7 cellular contexts compared by ENCODE assay signal in genomic region chr4:13548059-13548983, GRCh38. TPM values are rescaled to one million over a fixed set of nuclear protein-coding genes. Genes with fewer than 3 reads are reported as not detected.
DNase-seq lines count a peak whose midpoint lies in the region; ATAC-seq and TF ChIP-seq lines count a peak whose summit lies in the region.

No MANE protein-coding gene starts in this region.

- no peak overlapping the region for H3K56ac ChIP-seq in IMR-90 (ENCODE audit: extremely low read depth, insufficient read depth, low read length)

- in situ Hi-C loops in IMR-90 (cut with MboI; ENCODE audit: low sequenced_read_pairs), result loop anchor here (5.0 kb wide), 2 partner anchors 696 to 816 kb away; no protein-coding TSS in a partner anchor

- peaks cover 14 to 34% (median 20%) of the 10 kb centered on the region in 5 experiments for H3K9me3 Mint-ChIP-seq in brain

- H3K4me1 Mint-ChIP-seq in brain, result peaks cover 31% of the 10 kb centered on the region

- H3K4me3 ChIP-seq in GM12864 (ENCODE audit: low read depth, low read length) (peak overlapping the region; percentile 51), IMR-90 (ENCODE audit: insufficient read depth, low read depth, low read length) (no peak overlapping the region), ovary (peak overlapping the region; percentile 30)

- peaks cover 5% of the 10 kb centered on the region for H4K20me1 ChIP-seq in IMR-90 (ENCODE audit: insufficient read depth, low read length)

- H2AFZ ChIP-seq in IMR-90 (replicated peaks; ENCODE audit: low read length, poor library complexity), result peak overlapping the region; percentile 95

- H3K27me3 Mint-ChIP-seq in brain, result peaks cover 97% of the 10 kb centered on the region

- no peak overlapping the region for H3K18ac ChIP-seq in IMR-90 (ENCODE audit: low read depth, low read length)

- no peak overlapping the region for H4K91ac ChIP-seq in IMR-90 (ENCODE audit: insufficient read depth, low read depth, low read length)

- H4K5ac ChIP-seq in IMR-90 (ENCODE audit: low read depth, low read length), result no peak overlapping the region

- H3K9ac ChIP-seq in IMR-90 (ENCODE audit: low read depth, low read length), result no peak overlapping the region

- CTCF ChIA-PET in IMR-90 (lab: Yijun Ruan, JAX), result interaction anchor here (0.7 to 2.0 kb wide), 2 partner anchors 23 to 695 kb away, joined by 3 to 7 read pairs; no protein-coding TSS in a partner anchor

- H4K8ac ChIP-seq in IMR-90 (ENCODE audit: low read depth in 2 of 2, low read length in 2 of 2), result no peak overlapping the region

- no peak for TF ChIP-seq RAD21 in IMR-90 (IDR thresholded peaks at IDR 0.05; ENCODE audit: low read length)

- no peak for TF ChIP-seq EP300 in ovary (IDR thresholded peaks at IDR 0.05)

- dilution Hi-C loops in IMR-90 (cut with HindIII; ENCODE audit: low sequenced_read_pairs, unreplicated experiment), result no loop called here

- peaks cover 10% of the 10 kb centered on the region for H3K9me3 ChIP-seq in IMR-90 (ENCODE audit: control insufficient read depth, insufficient read depth, low read length)
- no peaks in the 10 kb centered on the region for H3K9me3 ChIP-seq in ovary

- H3K23ac ChIP-seq in IMR-90 (ENCODE audit: low read depth, low read length), result no peak overlapping the region

- H3K4ac ChIP-seq in IMR-90 (ENCODE audit: low read depth, low read length), result no peak overlapping the region

- ATAC-seq in IMR-90 (ENCODE audit: low read depth) (no peak), GM18873 (IDR thresholded peaks at IDR 0.05; ENCODE audit: low FRiP score, unreplicated experiment) (no peak)

- no peak overlapping the region for H3K4me2 ChIP-seq in IMR-90 (ENCODE audit: low read depth, low read length)

- TF ChIP-seq CTCF in GM12864 (IDR thresholded peaks at IDR 0.05; ENCODE audit: low read depth, low read length, missing control alignments), result no peak
- TF ChIP-seq CTCF in IMR-90 (conservative IDR thresholded peaks at IDR 0.05; ENCODE audit: low read depth, low read length), result no peak
- TF ChIP-seq CTCF in brain (conservative IDR thresholded peaks at IDR 0.05), result no peak
- no peak for TF ChIP-seq CTCF in ovary (IDR thresholded peaks at IDR 0.05)

- no peak overlapping the region for H3K14ac ChIP-seq in IMR-90 (replicated peaks; ENCODE audit: low read depth, low read length)

- POLR2A ChIA-PET in IMR-90 (lab: Charles Lee; ENCODE audit: unreplicated experiment), result no interaction called here

- DNase-seq in GM12864 (ENCODE audit: low read depth) (no peak), IMR-90 (no peak), ovary (no peak), GM19238 (ENCODE audit: insufficient read length, low spot score) (no peak), globus pallidus (ENCODE audit: low spot score) (no peak)

- H3K27ac Mint-ChIP-seq in brain, result peak overlapping the region in 1 of 5 experiments; percentile 5

- no peak overlapping the region for H2BK15ac ChIP-seq in IMR-90 (ENCODE audit: low read depth, low read length)

- H2BK120ac ChIP-seq in IMR-90 (ENCODE audit: low read depth, low read length), result no peak overlapping the region

- no peaks in the 10 kb centered on the region for H3K79me1 ChIP-seq in IMR-90 (ENCODE audit: low read depth in 1 of 2, low read length in 2 of 2)

- no peaks in the 10 kb centered on the region for H3K36me3 Mint-ChIP-seq in brain

- H3K27me3 ChIP-seq in IMR-90 (ENCODE audit: control insufficient read depth, insufficient read depth, low read length), result peaks cover 39% of the 10 kb centered on the region
- peaks cover 4% of the 10 kb centered on the region for H3K27me3 ChIP-seq in ovary

- peak overlapping the region; percentile 1 for H2AK9ac ChIP-seq in IMR-90 (replicated peaks; ENCODE audit: low read depth, low read length, poor library complexity)

- H3K27ac ChIP-seq in IMR-90 (ENCODE audit: insufficient read depth, low read length) (no peak overlapping the region), ovary (no peak overlapping the region)

- BruUV-seq in IMR-90 (replicated peaks; lab: Mats Ljungman, UMichigan), result no TSS peak

- H3K36me3 ChIP-seq in IMR-90 (ENCODE audit: control insufficient read depth, insufficient read depth, low read length) (no peaks in the 10 kb centered on the region), ovary (no peaks in the 10 kb centered on the region)

- H2BK5ac ChIP-seq in IMR-90 (ENCODE audit: low read depth, low read length, poor library complexity, severe bottlenecking), result no peak overlapping the region

- H2BK20ac ChIP-seq in IMR-90 (ENCODE audit: low read depth, low read length), result no peak overlapping the region

- no peak overlapping the region for H2AK5ac ChIP-seq in IMR-90 (ENCODE audit: low read depth, low read length)

- intact Hi-C loops in IMR-90 (cut with micrococcal nuclease) (loop anchor here (5.0 kb wide), 2 partner anchors 146 to 1781 kb away; no protein-coding TSS in a partner anchor), ovary (cut with DNase I) (loop anchor here in 2 of 4 donors (5.0 to 10.0 kb wide), 2 partner anchors 694 to 696 kb away; no protein-coding TSS in a partner anchor)

- peaks cover 2% of the 10 kb centered on the region; the same call in 1 of the 2 replicates for H3K9me1 ChIP-seq in IMR-90 (ENCODE audit: insufficient read depth, low read length)

- peak overlapping the region; percentile 80 to 87 (median 82) for H3K4me3 Mint-ChIP-seq in brain

- no peak for TF ChIP-seq POLR2A in IMR-90 (IDR thresholded peaks at IDR 0.05; ENCODE audit: low read depth, low read length)
- TF ChIP-seq POLR2A in ovary (IDR thresholded peaks at IDR 0.05), result no peak

- H3K4me1 ChIP-seq in IMR-90 (ENCODE audit: control insufficient read depth, insufficient read depth, low read length) (no peaks in the 10 kb centered on the region; the same call in 1 of the 2 replicates), ovary (ENCODE audit: insufficient read depth) (peaks cover 8% of the 10 kb centered on the region)

- WGBS in IMR-90 (ENCODE audit: extremely low coverage in 2 of 2, insufficient read length in 1 of 2), 2 experiments, result 0% methylated on average over 5 of the region's 35 CpGs; no CpG with 5 or more reads in 1 of the 2 experiments
- 9 to 11% (median 9%) methylated on average over 32 to 35 of the region's 35 CpGs for WGBS in ovary, 3 donors

TF ChIP-seq in IMR-90, 13 proteins besides CTCF, POLR2A, EP300 and RAD21:
- TF ChIP-seq BHLHE40 (IDR thresholded peaks at IDR 0.05; ENCODE audit: low read depth, low read length) (no peak), RFX5 (IDR thresholded peaks at IDR 0.05; ENCODE audit: low read depth, low read length) (no peak), CEBPB (IDR thresholded peaks at IDR 0.05; ENCODE audit: low read depth, low read length) (no peak), CHD1 (IDR thresholded peaks at IDR 0.05; ENCODE audit: low read depth, low read length) (no peak), SMC3 (IDR thresholded peaks at IDR 0.05; ENCODE audit: low read depth, low read length) (no peak), MAFK (IDR thresholded peaks at IDR 0.05; ENCODE audit: low read depth, low read length) (no peak), FOS (IDR thresholded peaks at IDR 0.05; ENCODE audit: low read depth, low read length) (no peak), NFE2L2 (IDR thresholded peaks at IDR 0.05; ENCODE audit: low read depth, low read length) (no peak), MXI1 (IDR thresholded peaks at IDR 0.05; ENCODE audit: borderline replicate concordance, low read depth, low read length) (no peak), USF2 (IDR thresholded peaks at IDR 0.05; ENCODE audit: low read depth, low read length) (no peak), ELK1 (IDR thresholded peaks at IDR 0.05; ENCODE audit: borderline replicate concordance, low read depth, low read length) (no peak)
TF ChIP-seq in IMR-90: peak in this region for 0.

RNA-seq across cellular contexts. Expression of gene NKX3-2, which starts 4.0 kb away (rescaled TPM):
- total RNA-seq in IMR-90 (2012; rRNA removed) (under 0.01 TPM in 1 of 2 replicates, not detected in the other), ovary (1 to 10 TPM in 1 of 7 donors, under 1 TPM in 5, not detected in 1; 0.10 to 1.4 (median 0.49) TPM)
- polyA plus RNA-seq in IMR-90 (2012; rRNA removed) (0.05 and 0.09 TPM in 2 replicates), brain (ENCODE audit: insufficient read depth, low read depth, low replicate concordance) (0.25 TPM), ovary (under 1 TPM; 0.10 to 0.21 TPM)
- 0.02 and 0.08 TPM in 2 replicates for polyA plus RNA-seq in IMR-90 (2012; cell fraction: cytosol; rRNA removed)
- polyA plus RNA-seq in IMR-90 (2012; cell fraction: nucleus; rRNA removed; ENCODE audit: low replicate concordance), result 0.17 and 0.25 TPM in 2 replicates
